ENCODE assay signal across 9 cellular contexts in the genomic region with DNA sequence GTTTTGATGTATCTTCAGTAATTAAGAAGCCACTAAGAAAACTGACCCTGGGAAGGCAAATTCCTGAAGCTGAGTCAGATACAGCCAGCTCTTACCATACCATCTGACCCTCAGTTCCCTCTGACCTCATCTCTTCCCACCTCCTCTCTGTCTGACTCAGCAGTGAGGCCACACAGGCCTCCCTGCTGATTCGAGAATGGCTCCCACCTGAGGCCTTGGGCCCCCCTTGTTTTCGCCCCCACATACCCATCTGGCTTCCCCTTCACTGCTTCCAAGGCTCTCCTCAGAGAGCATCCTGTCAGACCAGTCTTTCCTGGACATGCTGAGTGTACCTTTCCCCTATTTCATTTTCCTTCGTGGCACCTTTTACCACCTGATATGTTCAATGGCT.
DNase-seq lines count a peak whose midpoint lies in the region; ATAC-seq, FAIRE-seq and TF ChIP-seq lines count a peak whose summit lies in the region.
"Had no signal": no experiment of that assay in that cellular context is flagged by ENCODE, and none has a peak within 500 bp of the region (broad histone marks: within the 10 kb centered on the region; RNA-seq: fewer than 3 reads in every experiment).

No MANE protein-coding gene starts in this region.

- H3K27me3 ChIP-seq in astrocyte (ENCODE audit: insufficient read depth, low read length), result no peaks in the 10 kb centered on the region
- no peaks in the 10 kb centered on the region for H3K27me3 ChIP-seq in layer of hippocampus (ENCODE audit: control insufficient read depth, insufficient read depth, low read length)

- DNase-seq in ELR (ENCODE audit: low read depth), result peak; percentile 97
- DNase-seq in astrocyte (ENCODE audit: low read depth), result peak; percentile 99
- no peak for DNase-seq in type B pancreatic cell (ENCODE audit: extremely low spot score, unreplicated experiment)
- no peak for DNase-seq in NCI-H82 (lab: John Stamatoyannopoulos, UW)

- peaks cover 31% of the 10 kb centered on the region for H3K4me1 ChIP-seq in astrocyte (ENCODE audit: insufficient read depth, low read length)

- peak overlapping the region; percentile 99 for H3K27ac ChIP-seq in astrocyte (ENCODE audit: low read depth, low read length)
- H3K27ac ChIP-seq in layer of hippocampus (ENCODE audit: low read depth, low read length), result peak overlapping the region; percentile 16

- peak overlapping the region; percentile 86 for H3K9ac ChIP-seq in astrocyte (ENCODE audit: low read length)

- peak overlapping the region; percentile 98 for H3K27ac Mint-ChIP-seq in astrocyte (ENCODE audit: unreplicated experiment)
- H3K27ac Mint-ChIP-seq in type B pancreatic cell, result peak overlapping the region; percentile 86

- H3K4me3 ChIP-seq in astrocyte (ENCODE audit: insufficient read depth, low read depth, low read length), result peak overlapping the region; percentile 54

- peak; percentile 80 for FAIRE-seq in astrocyte (lab: Jason Lieb, UNC)
- FAIRE-seq: TTC549 had no signal

- ATAC-seq in GM21390 (IDR thresholded peaks at IDR 0.05; ENCODE audit: unreplicated experiment) (peak; percentile 87), HG03575 (IDR thresholded peaks at IDR 0.05; ENCODE audit: extremely low read depth, insufficient number of reproducible peaks, low FRiP score, unreplicated experiment) (peak; percentile 67), HG03571 (IDR thresholded peaks at IDR 0.05; ENCODE audit: unreplicated experiment) (no peak)

- H3K27me3 Mint-ChIP-seq in astrocyte (ENCODE audit: low read depth, unreplicated experiment), result no peaks in the 10 kb centered on the region
- no peaks in the 10 kb centered on the region for H3K27me3 Mint-ChIP-seq in type B pancreatic cell

- no peaks in the 10 kb centered on the region for H3K36me3 ChIP-seq in astrocyte (ENCODE audit: insufficient read depth, low read length)

- H3K4me3 Mint-ChIP-seq in astrocyte (ENCODE audit: unreplicated experiment) (no peak overlapping the region), type B pancreatic cell (peak overlapping the region; percentile 58)

- H3K4me2 ChIP-seq in astrocyte (ENCODE audit: low read length), result peak overlapping the region; percentile 89

- H3K9me3 ChIP-seq in astrocyte (ENCODE audit: insufficient read depth, low read depth, low read length), result no peaks in the 10 kb centered on the region

- H3K36me3 Mint-ChIP-seq in astrocyte (ENCODE audit: low read depth, unreplicated experiment) (no peaks in the 10 kb centered on the region), type B pancreatic cell (peaks cover 23% of the 10 kb centered on the region)

- H3K4me1 Mint-ChIP-seq in astrocyte (ENCODE audit: low read depth, unreplicated experiment) (peaks cover 11% of the 10 kb centered on the region), type B pancreatic cell (ENCODE audit: unreplicated experiment) (peaks cover 18% of the 10 kb centered on the region)

- H3K79me2 ChIP-seq in astrocyte (ENCODE audit: insufficient read depth, low read length), result no peaks in the 10 kb centered on the region

- no peak for TF ChIP-seq CTCF in astrocyte (IDR thresholded peaks at IDR 0.05; ENCODE audit: insufficient read depth, low read depth, low read length)
- TF ChIP-seq CTCF in type B pancreatic cell (conservative IDR thresholded peaks at IDR 0.05), result no peak

- H3K9me3 Mint-ChIP-seq in astrocyte (ENCODE audit: unreplicated experiment) (no peaks in the 10 kb centered on the region), type B pancreatic cell (peaks cover 15% of the 10 kb centered on the region)

- H4K20me1 ChIP-seq in astrocyte (ENCODE audit: insufficient read depth, low read length), result no peaks in the 10 kb centered on the region

- peak overlapping the region; percentile 35 for H2AFZ ChIP-seq in astrocyte (ENCODE audit: low read depth, low read length)

Comparison
In these comparisons a context has a peak if more than half of its experiments do, and no peak if none do; other contexts are left out.
1. DNase-seq: peak in ELR (single experiment) and astrocyte (single experiment); none in type B pancreatic cell (single experiment) and NCI-H82 (single experiment).